ENCODE assay signal across 10 cellular contexts in the genomic region with DNA sequence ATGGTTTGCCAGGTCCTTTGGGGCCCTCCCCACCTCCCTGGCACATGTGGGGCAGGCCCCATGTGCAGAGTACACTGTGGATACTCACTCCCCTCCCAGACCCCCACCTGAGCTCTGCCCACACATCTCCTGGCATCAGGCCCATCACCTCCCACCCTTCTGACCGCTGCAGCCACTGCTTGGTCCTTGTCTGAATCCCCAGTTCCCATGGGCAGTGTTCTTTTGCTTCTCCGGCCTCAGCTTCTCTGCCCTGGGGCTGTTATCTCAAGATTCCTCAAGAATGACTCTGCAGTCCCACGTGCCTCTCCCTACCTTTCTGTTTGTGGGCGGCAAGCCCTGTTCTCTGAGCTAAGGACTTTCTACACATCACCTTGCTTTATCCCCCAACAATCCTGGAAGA.
DNase-seq lines count a peak whose midpoint lies in the region; ATAC-seq and TF ChIP-seq lines count a peak whose summit lies in the region.
"Had no signal": no experiment of that assay in that cellular context is flagged by ENCODE, and none has a peak within 500 bp of the region (broad histone marks: within the 10 kb centered on the region; RNA-seq: fewer than 3 reads in every experiment).

No MANE protein-coding gene starts in this region.

- H4K20me1 ChIP-seq in DND-41 (ENCODE audit: insufficient read depth, low read length) (peaks cover 8% of the 10 kb centered on the region), PC-3 (ENCODE audit: low read length) (no peaks in the 10 kb centered on the region)

- H3K4me3 Mint-ChIP-seq in central memory CD8-positive, alpha-beta T cell = peak overlapping the region; percentile 63
- H3K4me3 Mint-ChIP-seq in neural crest cell = no peak overlapping the region
- H3K4me3 Mint-ChIP-seq: H9 had no signal

- DNase-seq in DND-41 (no peak), PC-3 (peak; percentile 94), neural crest cell (ENCODE audit: low read depth, low spot score) (no peak), vagina (ENCODE audit: extremely low spot score in 2 of 2) (no peak), GOT3 (lab: John Stamatoyannopoulos, UW) (no peak), right lobe of liver (no peak)
- DNase-seq in central memory CD8-positive, alpha-beta T cell (ENCODE audit: low spot score in 2 of 2) = no peak
- no peak for DNase-seq in NK-92 treated with Interleukin-12 subunit alpha and Interleukin-12 subunit beta, amount 100 ng/mL, for 24 hours (lab: John Stamatoyannopoulos, UW)
- DNase-seq: H9, occipital lobe had no signal

- H3K9ac ChIP-seq in DND-41 (ENCODE audit: low read depth, low read length) (peak overlapping the region; percentile 58), PC-3 (ENCODE audit: low read length) (no peak overlapping the region)

- no peak for TF ChIP-seq CTCF in DND-41 (IDR thresholded peaks at IDR 0.05; ENCODE audit: borderline replicate concordance, extremely low read depth, low read length, poor library complexity, severe bottlenecking)
- no peak for TF ChIP-seq CTCF in PC-3 (conservative IDR thresholded peaks at IDR 0.05; ENCODE audit: low read depth, low read length)
- no peak for TF ChIP-seq CTCF in neural crest cell (conservative IDR thresholded peaks at IDR 0.05)
- TF ChIP-seq CTCF in vagina (IDR thresholded peaks at IDR 0.05) = no peak
- TF ChIP-seq CTCF in right lobe of liver (IDR thresholded peaks at IDR 0.05) = no peak

- H3K4me1 ChIP-seq in DND-41 (ENCODE audit: insufficient read depth, low read length) (peaks cover 100% of the 10 kb centered on the region), PC-3 (ENCODE audit: insufficient read depth, low read length) (peaks cover 55% of the 10 kb centered on the region), vagina (peaks cover 17% of the 10 kb centered on the region), right lobe of liver (peaks cover 0 to 8% (median 3%) of the 10 kb centered on the region in 4 donors)

- no peaks in the 10 kb centered on the region for H3K9me3 ChIP-seq in DND-41 (ENCODE audit: insufficient read depth, low read length, severe bottlenecking)
- H3K9me3 ChIP-seq in PC-3 (ENCODE audit: low read length) = no peaks in the 10 kb centered on the region
- H3K9me3 ChIP-seq in vagina = no peaks in the 10 kb centered on the region
- H3K9me3 ChIP-seq in right lobe of liver = no peaks in the 10 kb centered on the region

- no peaks in the 10 kb centered on the region for H3K9me2 ChIP-seq in PC-3 (replicated peaks; ENCODE audit: low read length)

- CTCF ChIA-PET in PC-3 (lab: Charles Lee) = no interaction called here

- POLR2A ChIA-PET in PC-3 (lab: Charles Lee; ENCODE audit: unreplicated experiment) = no interaction called here

- H3K79me2 ChIP-seq in DND-41 (ENCODE audit: insufficient read depth, low read length) = peaks cover 84% of the 10 kb centered on the region
- no peaks in the 10 kb centered on the region for H3K79me2 ChIP-seq in PC-3 (ENCODE audit: low read length)

- intact Hi-C loops in PC-3 (cut with micrococcal nuclease) = no loop called here
- intact Hi-C loops in vagina (cut with DNase I) = no loop called here
- intact Hi-C loops in right lobe of liver (cut with DNase I) = no loop called here

- no peaks in the 10 kb centered on the region for H3K36me3 Mint-ChIP-seq in central memory CD8-positive, alpha-beta T cell (ENCODE audit: insufficient read depth)
- no peaks in the 10 kb centered on the region for H3K36me3 Mint-ChIP-seq in neural crest cell (ENCODE audit: low read depth)

- no peaks in the 10 kb centered on the region for H3K9me3 Mint-ChIP-seq in central memory CD8-positive, alpha-beta T cell
- H3K9me3 Mint-ChIP-seq in neural crest cell = no peaks in the 10 kb centered on the region
- H3K9me3 Mint-ChIP-seq: H9 had no signal

- H3K4me2 ChIP-seq in DND-41 (ENCODE audit: insufficient read depth, low read length) = peak overlapping the region; percentile 57
- peak overlapping the region; percentile 34 for H3K4me2 ChIP-seq in PC-3 (ENCODE audit: low read length)

- WGBS in right lobe of liver (ENCODE audit: insufficient coverage, low coverage, low lambda C conversion rate, missing lambda C conversion rate) = 82% methylated on average over 4 of the region's 4 CpGs

- no peaks in the 10 kb centered on the region for H3K27me3 Mint-ChIP-seq in central memory CD8-positive, alpha-beta T cell
- peaks cover 19% of the 10 kb centered on the region for H3K27me3 Mint-ChIP-seq in neural crest cell (ENCODE audit: low read depth)

- peaks cover 79% of the 10 kb centered on the region for H3K4me1 Mint-ChIP-seq in central memory CD8-positive, alpha-beta T cell
- H3K4me1 Mint-ChIP-seq in neural crest cell = peaks cover 30% of the 10 kb centered on the region

- H3K36me3 ChIP-seq in DND-41 (ENCODE audit: insufficient read depth, low read length) (peaks cover 11% of the 10 kb centered on the region), PC-3 (ENCODE audit: low read depth, low read length) (no peaks in the 10 kb centered on the region), vagina (no peaks in the 10 kb centered on the region), right lobe of liver (no peaks in the 10 kb centered on the region)

- no TSS peak for BruUV-seq in PC-3 (replicated peaks; lab: Mats Ljungman, UMichigan)

- TF ChIP-seq POLR2A in vagina (IDR thresholded peaks at IDR 0.05) = no peak
- TF ChIP-seq POLR2A in right lobe of liver (IDR thresholded peaks at IDR 0.05) = no peak

- H3K27ac Mint-ChIP-seq in central memory CD8-positive, alpha-beta T cell (ENCODE audit: low read depth) = peak overlapping the region; percentile 75
- peak overlapping the region; percentile 69 for H3K27ac Mint-ChIP-seq in neural crest cell (ENCODE audit: unreplicated experiment)
- H3K27ac Mint-ChIP-seq: H9 had no signal

- H3K4me3 ChIP-seq in DND-41 (ENCODE audit: low read depth in 1 of 2, low read length in 2 of 2) = peak overlapping the region in 1 of 2 experiments; percentile 31; a peak in 1 of 4 replicates
- no peak overlapping the region for H3K4me3 ChIP-seq in PC-3 (ENCODE audit: low read length)
- H3K4me3 ChIP-seq in vagina = no peak overlapping the region
- no peak overlapping the region for H3K4me3 ChIP-seq in right lobe of liver

- ATAC-seq in DND-41 (ENCODE audit: insufficient read depth, low read depth) (no peak), PC-3 (peak; percentile 68), right lobe of liver (no peak)
- no peak for ATAC-seq in central memory CD8-positive, alpha-beta T cell (replicated peaks; ENCODE audit: extremely low read depth, poor library complexity, severe bottlenecking)

- H3K27me3 ChIP-seq in DND-41 (ENCODE audit: insufficient read depth, low read length, poor library complexity) (no peaks in the 10 kb centered on the region), PC-3 (ENCODE audit: low read length) (no peaks in the 10 kb centered on the region), vagina (no peaks in the 10 kb centered on the region), right lobe of liver (no peaks in the 10 kb centered on the region)

- H3K27ac ChIP-seq in DND-41 (ENCODE audit: low read length) (peak overlapping the region; percentile 99), PC-3 (ENCODE audit: low read length) (peak overlapping the region; percentile 17), vagina (no peak overlapping the region), right lobe of liver (no peak overlapping the region)

- H2AFZ ChIP-seq in DND-41 (ENCODE audit: low read depth, low read length) = no peak overlapping the region
- no peak overlapping the region for H2AFZ ChIP-seq in PC-3 (ENCODE audit: low read length)

- H3F3A ChIP-seq in PC-3 (ENCODE audit: low read length, unreplicated experiment) = no peaks in the 10 kb centered on the region

Comparison
In these comparisons a context has a peak if more than half of its experiments do, and no peak if none do; other contexts are left out.
1. H3K27ac ChIP-seq: peak in DND-41 (single experiment) and PC-3 (single experiment); none in vagina (single experiment) and right lobe of liver (0 of 3).